In the genomic region with DNA sequence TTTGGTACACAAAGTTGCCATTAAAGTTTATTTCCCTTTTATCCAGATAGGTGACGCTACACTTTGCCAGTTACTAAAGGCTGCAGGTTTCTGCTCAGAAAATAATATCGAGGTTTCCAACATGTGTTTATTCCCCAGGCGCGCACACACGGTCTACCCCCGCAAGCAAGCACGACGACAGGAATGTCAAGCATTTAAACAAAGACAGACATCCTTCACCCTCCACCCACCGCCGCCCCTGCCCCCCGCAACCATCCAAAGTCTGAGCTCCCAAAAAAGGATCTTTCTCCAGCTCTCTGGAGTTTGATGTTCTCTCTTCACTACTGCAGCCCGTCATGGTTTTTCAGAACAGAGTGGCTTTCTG, we compare ENCODE assay signal across 8 cellular contexts.
DNase-seq lines count a peak whose midpoint lies in the region; ATAC-seq and TF ChIP-seq lines count a peak whose summit lies in the region.

No MANE protein-coding gene starts in this region.

- no peaks in the 10 kb centered on the region for H3K9me3 ChIP-seq in tibial artery

- peak overlapping the region; percentile 28 for H3K4me3 Mint-ChIP-seq in activated T-cell treated with anti-CD3 and anti-CD28 coated beads, Interleukin-2, amount 50 U/mL, for 24 hours

- H3K4me3 ChIP-seq in tibial artery = peak overlapping the region; percentile 73 to 76

- H3K27ac ChIP-seq in tibial artery = peak overlapping the region; percentile 81 to 82

- intact Hi-C loops in tibial artery (cut with DNase I; ENCODE audit: low total_unique reads) = no loop called here

- peaks cover 85% of the 10 kb centered on the region for H3K27me3 Mint-ChIP-seq in activated T-cell treated with anti-CD3 and anti-CD28 coated beads, Interleukin-2, amount 50 U/mL, for 24 hours

- H3K36me3 ChIP-seq in tibial artery = no peaks in the 10 kb centered on the region

- H3K27me3 ChIP-seq in tibial artery = no peaks in the 10 kb centered on the region

- H3K4me1 ChIP-seq in tibial artery = peaks cover 0 to 23% (median 0%) of the 10 kb centered on the region in 4 donors

- peak in 1 of 2 experiments; percentile 13 for TF ChIP-seq CTCF in tibial artery (IDR thresholded peaks at IDR 0.05)

- DNase-seq in activated T-cell treated with anti-CD3 and anti-CD28 coated beads, Interleukin-2, amount 50 U/mL, for 24 hours = no peak
- DNase-seq in activated T-cell treated with anti-CD3 and anti-CD28 coated beads, Interleukin-2, amount 50 U/mL, for 1 hour = no peak
- DNase-seq in amniotic epithelial cell (ENCODE audit: low read depth) = peak; percentile 59
- peak; percentile 67 for DNase-seq in iris pigment epithelial cell (ENCODE audit: low read depth)
- no peak for DNase-seq in tibial artery
- DNase-seq in activated CD8-positive, alpha-beta memory T cell treated with anti-CD3 and anti-CD28 coated beads for 24 hours = no peak

- ATAC-seq in HG03439 (IDR thresholded peaks at IDR 0.05; ENCODE audit: unreplicated experiment) = no peak
- ATAC-seq in HG02571 (IDR thresholded peaks at IDR 0.05; ENCODE audit: unreplicated experiment) = no peak

- no peaks in the 10 kb centered on the region for H3K36me3 Mint-ChIP-seq in activated T-cell treated with anti-CD3 and anti-CD28 coated beads, Interleukin-2, amount 50 U/mL, for 24 hours (ENCODE audit: low read depth)

- no peaks in the 10 kb centered on the region for H3K9me3 Mint-ChIP-seq in activated T-cell treated with anti-CD3 and anti-CD28 coated beads, Interleukin-2, amount 50 U/mL, for 24 hours

- peaks cover 48% of the 10 kb centered on the region for H3K4me1 Mint-ChIP-seq in activated T-cell treated with anti-CD3 and anti-CD28 coated beads, Interleukin-2, amount 50 U/mL, for 24 hours (ENCODE audit: low read depth)

- H3K27ac Mint-ChIP-seq in activated T-cell treated with anti-CD3 and anti-CD28 coated beads, Interleukin-2, amount 50 U/mL, for 24 hours = no peak overlapping the region

Comparison
In these comparisons a context has a peak if more than half of its experiments do, and no peak if none do; other contexts are left out.
1. DNase-seq: peak in amniotic epithelial cell (single experiment) and iris pigment epithelial cell (single experiment); none in activated T-cell treated with anti-CD3 and anti-CD28 coated beads, Interleukin-2, amount 50 U/mL, for 24 hours (single experiment), activated T-cell treated with anti-CD3 and anti-CD28 coated beads, Interleukin-2, amount 50 U/mL, for 1 hour (single experiment), tibial artery (0 of 2) and activated CD8-positive, alpha-beta memory T cell treated with anti-CD3 and anti-CD28 coated beads for 24 hours (single experiment).